Comparison of ENCODE assay signal across 8 cellular contexts in the genomic region with DNA sequence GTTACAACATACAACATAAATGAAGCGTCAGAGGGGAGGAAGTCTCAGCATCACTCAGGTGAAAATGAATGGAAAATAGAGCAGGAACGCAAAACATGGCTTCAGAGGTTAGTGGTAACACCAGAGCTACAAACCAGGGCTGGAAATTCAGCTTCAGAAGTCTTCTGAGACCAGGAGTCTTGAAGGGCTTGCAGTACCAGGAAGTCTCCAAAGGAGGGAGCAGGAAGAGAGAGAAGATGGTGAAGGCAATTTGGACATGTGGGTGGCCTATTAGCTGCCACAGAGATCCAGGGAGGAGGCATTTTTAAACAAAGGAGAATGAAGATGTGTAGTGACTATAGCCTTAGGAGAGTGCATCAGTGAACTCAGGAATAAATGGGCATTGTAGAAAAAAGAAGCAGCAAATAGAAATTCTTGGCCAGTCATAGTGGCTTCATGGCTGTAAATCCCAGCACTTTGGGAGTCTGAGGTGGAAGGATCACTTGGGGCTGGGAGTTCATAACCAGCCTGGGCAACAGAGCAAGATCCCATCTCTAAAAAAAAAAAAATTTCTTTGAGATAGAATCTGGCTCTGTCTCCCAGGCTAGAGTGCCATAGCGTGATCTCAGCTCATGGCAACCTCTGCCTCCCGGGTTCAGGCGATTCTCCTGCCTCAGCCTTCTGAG. TPM values are rescaled to one million over a fixed set of nuclear protein-coding genes. Genes with fewer than 3 reads are reported as not detected.
A peak's percentile ranks its signal among the peaks of the same experiment; 100 is the strongest.
DNase-seq lines count a peak whose midpoint lies in the region; ATAC-seq and TF ChIP-seq lines count a peak whose summit lies in the region.

No MANE protein-coding gene starts in this region.

- TF ChIP-seq CTCF in GM10266 (IDR thresholded peaks at IDR 0.05; ENCODE audit: control insufficient read depth, insufficient read depth, low read depth, missing control alignments) = peak; percentile 75
- peak in 1 of 3 donors; percentile 21 for TF ChIP-seq CTCF in omental fat pad (IDR thresholded peaks at IDR 0.05)

- peak; percentile 81 for ATAC-seq in HG03095 (IDR thresholded peaks at IDR 0.05; ENCODE audit: unreplicated experiment)
- ATAC-seq in omental fat pad (ENCODE audit: low FRiP score) = peak; percentile 83
- no peak for ATAC-seq in GM21360 (IDR thresholded peaks at IDR 0.05; ENCODE audit: unreplicated experiment)

- peak; percentile 83 for DNase-seq in AG08395 (ENCODE audit: low spot score)
- peak; percentile 75 for DNase-seq in GM10266 (ENCODE audit: extremely low spot score)
- DNase-seq in NCI-H510A treated with DMSO at 0.1 percent for 48 hours (lab: John Stamatoyannopoulos, UW) = peak; percentile 84
- peak; percentile 12 for DNase-seq in activated T-cell treated with anti-CD3 and anti-CD28 coated beads for 48 hours (ENCODE audit: low read depth)
- peak; percentile 93 for DNase-seq in foreskin melanocyte
- DNase-seq in omental fat pad (ENCODE audit: low spot score) = no peak

RNA-seq across cellular contexts. Expression of a gene that starts 9.3 kb away (rescaled TPM):
- total RNA-seq in omental fat pad = 1 to 10 TPM; 3.1 to 7.1 (median 6.2) TPM

RNA-seq across cellular contexts. Expression of a gene that starts 23.6 kb away (rescaled TPM):
- 10 to 100 TPM; 22.9 to 64.3 (median 28.6) TPM for total RNA-seq in omental fat pad
